In genomic region chrX:30577362-30577961, GRCh38 we compare ENCODE assay signal across 8 cellular contexts. TPM values are rescaled to one million over a fixed set of nuclear protein-coding genes. Genes with fewer than 3 reads are reported as not detected.
DNase-seq lines count a peak whose midpoint lies in the region; ATAC-seq and TF ChIP-seq lines count a peak whose summit lies in the region.

Gene TASL (minus strand): TSS chrX:30577766. CDS start chrX:30560355, 17,411 bp downstream.

- peaks cover 2 to 20% (median 12%) of the 10 kb centered on the region in 4 donors for H3K4me1 Mint-ChIP-seq in CD4-positive, CD25-positive, alpha-beta regulatory T cell
- peaks cover 37% of the 10 kb centered on the region for H3K4me1 Mint-ChIP-seq in activated B cell treated with CpG ODN at 0.5 μM for 24 hours

- WGBS in neuronal stem cell (ENCODE audit: extremely low coverage in 2 of 2, insufficient read length in 2 of 2, insufficient replicate concordance in 1 of 2), 2 donors = no CpG with 5 or more reads among the region's 10 CpGs
- WGBS in prostate gland = 68% methylated on average over 10 of the region's 10 CpGs

- peak within 1 kb of the TSS; percentile 93 for H3K4me3 ChIP-seq in CD4-positive, CD25-positive, alpha-beta regulatory T cell (ENCODE audit: low read depth, low read length)
- H3K4me3 ChIP-seq in neuronal stem cell (ENCODE audit: low read length in 2 of 2) = no peak within 1 kb of the TSS
- H3K4me3 ChIP-seq in prostate gland = no peak within 1 kb of the TSS

- H3K79me1 ChIP-seq in neuronal stem cell (ENCODE audit: low read depth, low read length) = no peaks in the 10 kb centered on the region

- H3K9me3 Mint-ChIP-seq in CD4-positive, CD25-positive, alpha-beta regulatory T cell = no peaks in the 10 kb centered on the region
- no peaks in the 10 kb centered on the region for H3K9me3 Mint-ChIP-seq in activated B cell treated with CpG ODN at 0.5 μM for 24 hours

- no peak within 1 kb of the TSS for H3K4me2 ChIP-seq in neuronal stem cell (ENCODE audit: insufficient read depth, low read length, poor library complexity, severe bottlenecking)

- H3K23ac ChIP-seq in neuronal stem cell (ENCODE audit: low read depth, low read length, poor library complexity) = no peak within 1 kb of the TSS

- H2AFZ ChIP-seq in neuronal stem cell (ENCODE audit: low read length) = peak within 1 kb of the TSS; percentile 57

- no peak within 1 kb of the TSS for H3K9ac ChIP-seq in neuronal stem cell (ENCODE audit: low read depth, low read length, poor library complexity)

- CTCF ChIA-PET in activated B cell treated with CpG ODN at 0.5 μM for 24 hours (lab: Charles Lee) = interaction anchor here (1.5 kb wide), 1 partner anchor 16 kb away, joined by 16 read pairs; no protein-coding TSS in a partner anchor

- H3K18ac ChIP-seq in neuronal stem cell (ENCODE audit: low read length) = no peak within 1 kb of the TSS

- no peak within 1 kb of the TSS for H2BK15ac ChIP-seq in neuronal stem cell (ENCODE audit: low read length)

- TF ChIP-seq CTCF in activated B cell treated with CpG ODN at 0.5 μM for 24 hours (IDR thresholded peaks at IDR 0.05) (no peak), prostate gland (IDR thresholded peaks at IDR 0.05) (no peak)

- peak within 1 kb of the TSS; percentile 90 to 99 (median 92) for H3K4me3 Mint-ChIP-seq in CD4-positive, CD25-positive, alpha-beta regulatory T cell
- peak within 1 kb of the TSS; percentile 93 for H3K4me3 Mint-ChIP-seq in activated B cell treated with CpG ODN at 0.5 μM for 24 hours

- H2BK12ac ChIP-seq in neuronal stem cell (ENCODE audit: low read length) = no peak within 1 kb of the TSS

- no peak within 1 kb of the TSS for H2BK120ac ChIP-seq in neuronal stem cell (ENCODE audit: low read depth, low read length)

- peak within 1 kb of the TSS; percentile 92 to 100 (median 95) for H3K27ac Mint-ChIP-seq in CD4-positive, CD25-positive, alpha-beta regulatory T cell
- H3K27ac Mint-ChIP-seq in activated B cell treated with CpG ODN at 0.5 μM for 24 hours = peak within 1 kb of the TSS; percentile 96

- no peak for TF ChIP-seq POLR2A in prostate gland (IDR thresholded peaks at IDR 0.05)

- H3K36me3 Mint-ChIP-seq in CD4-positive, CD25-positive, alpha-beta regulatory T cell = no peaks in the 10 kb centered on the region
- peaks cover 28% of the 10 kb centered on the region for H3K36me3 Mint-ChIP-seq in activated B cell treated with CpG ODN at 0.5 μM for 24 hours (ENCODE audit: low read depth)

- no peaks in the 10 kb centered on the region for H3K9me3 ChIP-seq in CD4-positive, CD25-positive, alpha-beta regulatory T cell (ENCODE audit: control insufficient read depth in 2 of 2, low read length in 2 of 2)
- H3K9me3 ChIP-seq in neuronal stem cell (replicated peaks in 1 of 2; ENCODE audit: control insufficient read depth in 2 of 2, insufficient read depth in 1 of 2, low read depth in 1 of 2, low read length in 2 of 2) = no peaks in the 10 kb centered on the region
- H3K9me3 ChIP-seq in prostate gland = no peaks in the 10 kb centered on the region

- H4K91ac ChIP-seq in neuronal stem cell (ENCODE audit: low read depth, low read length, poor library complexity) = no peak within 1 kb of the TSS

- H3K14ac ChIP-seq in neuronal stem cell (ENCODE audit: low read length) = no peak within 1 kb of the TSS

- H2BK5ac ChIP-seq in neuronal stem cell (ENCODE audit: low read length) = no peak within 1 kb of the TSS

- peak within 1 kb of the TSS; percentile 76 for H3K27ac ChIP-seq in CD4-positive, CD25-positive, alpha-beta regulatory T cell (ENCODE audit: insufficient read depth, low read length, poor library complexity, severe bottlenecking)
- H3K27ac ChIP-seq in neuronal stem cell (replicated peaks; ENCODE audit: low read length) (no peak within 1 kb of the TSS), prostate gland (no peak within 1 kb of the TSS)

- intact Hi-C loops in activated B cell treated with CpG ODN at 0.5 μM for 24 hours (cut with micrococcal nuclease) = loop anchor here (1.0 to 10.0 kb wide), 6 partner anchors 9 to 660 kb away; partner anchors contain the start of gene TAB3
- intact Hi-C loops in prostate gland (cut with DNase I) = no loop called here

- H4K8ac ChIP-seq in neuronal stem cell (ENCODE audit: low read depth, low read length) = no peak within 1 kb of the TSS

- H3K27me3 ChIP-seq in CD4-positive, CD25-positive, alpha-beta regulatory T cell (ENCODE audit: control insufficient read depth, insufficient read depth, low read length) = no peaks in the 10 kb centered on the region
- H3K27me3 ChIP-seq in neuronal stem cell (ENCODE audit: control insufficient read depth in 3 of 3, insufficient read depth in 3 of 3, low read depth in 1 of 3, low read length in 3 of 3) (no peaks in the 10 kb centered on the region), prostate gland (replicated peaks; ENCODE audit: insufficient read depth) (no peaks in the 10 kb centered on the region)

- H3K36me3 ChIP-seq in CD4-positive, CD25-positive, alpha-beta regulatory T cell (ENCODE audit: control insufficient read depth, insufficient read depth, low read length) = no peaks in the 10 kb centered on the region
- H3K36me3 ChIP-seq in neuronal stem cell (replicated peaks in 1 of 2; ENCODE audit: control insufficient read depth in 2 of 2, insufficient read depth in 2 of 2, low read length in 2 of 2) = no peaks in the 10 kb centered on the region
- H3K36me3 ChIP-seq in prostate gland = no peaks in the 10 kb centered on the region

- no peak within 1 kb of the TSS for H2AK5ac ChIP-seq in neuronal stem cell (ENCODE audit: low read depth, low read length)

- H3K4ac ChIP-seq in neuronal stem cell (ENCODE audit: low read length) = no peak within 1 kb of the TSS

- POLR2A ChIA-PET in activated B cell treated with CpG ODN at 0.5 μM for 24 hours (lab: Charles Lee) = interaction anchor here (0.8 to 2.7 kb wide), 6 partner anchors 8 to 313 kb away, joined by 3 to 25 read pairs (median 13); partner anchors contain the start of genes GK and TAB3

- no peaks in the 10 kb centered on the region for H3K27me3 Mint-ChIP-seq in CD4-positive, CD25-positive, alpha-beta regulatory T cell
- H3K27me3 Mint-ChIP-seq in activated B cell treated with CpG ODN at 0.5 μM for 24 hours = no peaks in the 10 kb centered on the region

- peaks cover 5% of the 10 kb centered on the region for H3K4me1 ChIP-seq in CD4-positive, CD25-positive, alpha-beta regulatory T cell (ENCODE audit: control insufficient read depth, insufficient read depth, low read length, poor library complexity, severe bottlenecking)
- no peaks in the 10 kb centered on the region for H3K4me1 ChIP-seq in neuronal stem cell (ENCODE audit: control insufficient read depth in 2 of 2, insufficient read depth in 1 of 2, low read depth in 1 of 2, low read length in 2 of 2)
- no peaks in the 10 kb centered on the region for H3K4me1 ChIP-seq in prostate gland (replicated peaks)

- peak; percentile 83 to 90 for ATAC-seq in CD4-positive, CD25-positive, alpha-beta regulatory T cell (ENCODE audit: low read depth in 2 of 2)
- ATAC-seq in GM19395 (IDR thresholded peaks at IDR 0.05; ENCODE audit: unreplicated experiment) (peak; percentile 84), HG03378 (IDR thresholded peaks at IDR 0.05; ENCODE audit: unreplicated experiment) (peak; percentile 87), activated B cell treated with CpG ODN at 0.5 μM for 24 hours (ENCODE audit: low read depth) (peak; percentile 84)

- peak; percentile 4 to 80 (median 55) for DNase-seq in CD4-positive, CD25-positive, alpha-beta regulatory T cell
- DNase-seq in activated B cell treated with CpG ODN at 0.5 μM for 24 hours (peak; percentile 17), neuronal stem cell (ENCODE audit: low spot score) (no peak), HUDEP-2 (lab: John Stamatoyannopoulos, UW; ENCODE audit: unreplicated experiment in 76 of 76) (no peak), DMS114 treated with DMSO at 0.1 percent for 48 hours (lab: John Stamatoyannopoulos, UW; ENCODE audit: unreplicated experiment) (no peak), prostate gland (ENCODE audit: low spot score) (no peak)

RNA-seq across cellular contexts. Expression of gene TASL, which starts in this region (rescaled TPM):
- total RNA-seq in CD4-positive, CD25-positive, alpha-beta regulatory T cell = 3.2 TPM
- 1 to 10 TPM; 2.2 to 5.0 (median 3.5) TPM for polyA plus RNA-seq in CD4-positive, CD25-positive, alpha-beta regulatory T cell
- 27.0 and 27.7 TPM in 2 replicates for total RNA-seq in activated B cell treated with CpG ODN at 0.5 μM for 24 hours
- polyA plus RNA-seq in neuronal stem cell (2013, experiment 1 of 2) = not detected
- not detected for polyA plus RNA-seq in neuronal stem cell (2013, experiment 2 of 2)
- total RNA-seq in prostate gland = under 1 TPM in 1 of 2 donors, not detected in 1; 0.18 TPM

Comparison
In these comparisons a context has a peak if more than half of its experiments do, and no peak if none do; other contexts are left out.
1. DNase-seq: peak in CD4-positive, CD25-positive, alpha-beta regulatory T cell (3 of 3) and activated B cell treated with CpG ODN at 0.5 μM for 24 hours (single experiment); none in neuronal stem cell (single experiment), HUDEP-2 (0 of 76), DMS114 treated with DMSO at 0.1 percent for 48 hours (single experiment) and prostate gland (single experiment).
2. Peak in every context shown above with its lines, with median percentiles within 50 percentile points of each other: ATAC-seq.